37 cellular contexts compared by ENCODE assay signal in the genomic region with DNA sequence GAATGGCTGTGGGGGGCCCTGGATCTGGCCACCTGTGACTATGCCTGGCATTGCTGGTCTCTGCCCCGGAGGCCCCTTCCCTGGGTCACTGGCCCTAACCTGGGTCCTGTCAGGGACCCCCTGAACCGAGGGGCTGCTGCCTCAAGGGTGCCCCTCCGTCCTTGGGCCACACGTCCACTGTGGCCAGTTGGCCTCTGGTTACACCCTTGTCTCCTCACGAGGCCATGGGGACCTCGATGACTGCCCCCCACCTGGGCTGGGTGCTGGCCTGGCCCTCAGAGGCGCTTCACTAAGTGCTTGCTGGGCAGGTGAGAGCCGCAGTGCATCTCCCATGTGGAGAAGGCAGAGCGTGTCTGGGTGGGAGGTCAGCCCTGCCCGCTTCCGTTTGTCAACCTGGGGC. TPM values are rescaled to one million over a fixed set of nuclear protein-coding genes. Genes with fewer than 3 reads are reported as not detected.
"Had no signal": no experiment of that assay in that cellular context is flagged by ENCODE, and none has a peak within 500 bp of the region (broad histone marks: within the 10 kb centered on the region; RNA-seq: fewer than 3 reads in every experiment).

No MANE protein-coding gene starts in this region.

- H3K36me3 ChIP-seq: adrenal gland, brain microvascular endothelial cell, breast epithelium had no signal

- DNase-seq: activated B cell treated with CpG ODN at 0.5 μM for 24 hours; activated CD4-positive, alpha-beta memory T cell treated with anti-CD3 and anti-CD28 coated beads for 36 hours; activated CD4-positive, alpha-beta T cell treated with anti-CD3 and anti-CD28 coated beads for 4 hours; activated CD4-positive, alpha-beta T cell treated with anti-CD3 and anti-CD28 coated beads, Interleukin-2, amount 10 ng/mL, durations not matched to agents 24 days and 14 days; activated CD4-positive, alpha-beta T cell treated with anti-CD3 and anti-CD28 coated beads, Interleukin-2, amount 50 U/mL, for 1 hour; activated CD4-positive, alpha-beta T cell treated with anti-CD3 and anti-CD28 coated beads, Interleukin-2, amount 50 U/mL, for 4 hours; activated CD4-positive, CD25-positive, alpha-beta regulatory T cell treated with anti-CD3 and anti-CD28 coated beads, Interleukin-2, amount 50 U/mL, for 72 hours; activated CD8-positive, alpha-beta memory T cell treated with anti-CD3 and anti-CD28 coated beads, Interleukin-2, amount 50 U/mL, for 4 hours; activated CD8-positive, alpha-beta T cell treated with anti-CD3 and anti-CD28 coated beads for 36 hours; activated effector memory CD4-positive, alpha-beta T cell treated with anti-CD3 and anti-CD28 coated beads, Interleukin-2, amount 50 U/mL, for 16 hours; activated gamma-delta T cell treated with Interleukin-2 at 50 U/mL for 16 hours; activated naive CD4-positive, alpha-beta T cell; activated naive CD4-positive, alpha-beta T cell treated with anti-CD3 and anti-CD28 coated beads for 36 hours; activated naive CD4-positive, alpha-beta T cell treated with anti-CD3 and anti-CD28 coated beads, Interleukin-2, amount 50 U/mL, for 16 hours; activated naive CD8-positive, alpha-beta T cell treated with anti-CD3 and anti-CD28 coated beads for 36 hours; activated T-cell treated with anti-CD3 and anti-CD28 coated beads for 4 hours; activated T-cell treated with anti-CD3 and anti-CD28 coated beads, Interleukin-2, amount 50 U/mL, for 1 hour; activated T-cell treated with anti-CD3 and anti-CD28 coated beads, Interleukin-2, amount 50 U/mL, for 4 hours; activated T-cell treated with anti-CD3 and anti-CD28 coated beads, Interleukin-2, amount 50 U/mL, for 72 hours; adrenal gland; amniotic stem cell; aorta; body of pancreas; brain microvascular endothelial cell; central memory CD4-positive, alpha-beta T cell; T-helper 1 cell; T-helper 2 cell; T-helper 9 cell had no signal

- H3K27ac ChIP-seq: adrenal gland, body of pancreas, brain microvascular endothelial cell, breast epithelium, VCaP had no signal

- H3K9me3 ChIP-seq: adrenal gland had no signal

- ATAC-seq: activated CD8-positive, alpha-beta T cell treated with anti-CD3 and anti-CD28 coated beads for 36 hours; activated naive CD4-positive, alpha-beta T cell treated with anti-CD3 and anti-CD28 coated beads, Interleukin-2, amount 50 U/mL, for 72 hours; activated T-cell treated with anti-CD3 and anti-CD28 coated beads, Interleukin-2, amount 50 U/mL, for 4 hours; activated T-cell treated with anti-CD3 and anti-CD28 coated beads, Interleukin-2, amount 50 U/mL, for 72 hours; activated T-helper 17 cell treated with anti-CD3 and anti-CD28 coated beads, Interleukin-2, amount 50 U/mL, for 72 hours; body of pancreas had no signal

- H3K4me3 ChIP-seq: adrenal gland, body of pancreas, breast epithelium had no signal

- H3K4me1 ChIP-seq: adrenal gland, body of pancreas, breast epithelium had no signal

- FAIRE-seq: astrocyte, TTC549 had no signal

- H3K27me3 ChIP-seq: body of pancreas, brain microvascular endothelial cell had no signal

RNA-seq across cellular contexts. Expression of gene FGF19, which starts 27.3 kb away (rescaled TPM):
- total RNA-seq: activated B cell treated with CpG ODN at 0.5 μM for 24 hours; activated CD4-positive, alpha-beta memory T cell treated with anti-CD3 and anti-CD28 coated beads for 36 hours; activated CD4-positive, alpha-beta T cell treated with anti-CD3 and anti-CD28 coated beads, Interleukin-2, amount 10 ng/mL, durations not matched to agents 24 days and 14 days; activated CD8-positive, alpha-beta memory T cell treated with anti-CD3 and anti-CD28 coated beads for 36 hours; activated CD8-positive, alpha-beta T cell treated with anti-CD3 and anti-CD28 coated beads for 36 hours; activated naive CD8-positive, alpha-beta T cell treated with anti-CD3 and anti-CD28 coated beads for 36 hours; activated T-cell treated with anti-CD3 and anti-CD28 coated beads, Interleukin-2, amount 50 U/mL, for 4 hours; activated T-helper 1 cell treated with anti-CD3 and anti-CD28 coated beads, Interleukin-12 subunit alpha, Interleukin-12 subunit beta, Interleukin-2, Interleukin-4 antibody, amounts not matched to agents 30 ng/mL and 10 ng/mL and 1 ng/mL, durations not matched to agents 14 hours and 24 hours and 36 hours; activated T-helper 17 cell treated with anti-CD3 and anti-CD28 coated beads, Interleukin-2, amount 50 U/mL, for 72 hours; adrenal gland; aorta; astrocyte; body of pancreas; breast epithelium; cardiac septum had no signal
- polyA plus RNA-seq: adrenal gland, aorta had no signal

RNA-seq across cellular contexts. Expression of gene FGF4, which starts 44.0 kb away (rescaled TPM):
- total RNA-seq: activated B cell treated with CpG ODN at 0.5 μM for 24 hours; activated CD4-positive, alpha-beta memory T cell treated with anti-CD3 and anti-CD28 coated beads for 36 hours; activated CD4-positive, alpha-beta T cell treated with anti-CD3 and anti-CD28 coated beads, Interleukin-2, amount 10 ng/mL, durations not matched to agents 24 days and 14 days; activated CD8-positive, alpha-beta memory T cell treated with anti-CD3 and anti-CD28 coated beads for 36 hours; activated CD8-positive, alpha-beta T cell treated with anti-CD3 and anti-CD28 coated beads for 36 hours; activated naive CD4-positive, alpha-beta T cell treated with anti-CD3 and anti-CD28 coated beads for 36 hours; activated naive CD4-positive, alpha-beta T cell treated with anti-CD3 and anti-CD28 coated beads, Interleukin-2, amount 50 U/mL, for 72 hours; activated naive CD8-positive, alpha-beta T cell treated with anti-CD3 and anti-CD28 coated beads for 36 hours; activated T-cell treated with anti-CD3 and anti-CD28 coated beads, Interleukin-2, amount 50 U/mL, for 4 hours; activated T-cell treated with anti-CD3 and anti-CD28 coated beads, Interleukin-2, amount 50 U/mL, for 72 hours; activated T-helper 1 cell treated with anti-CD3 and anti-CD28 coated beads, Interleukin-12 subunit alpha, Interleukin-12 subunit beta, Interleukin-2, Interleukin-4 antibody, amounts not matched to agents 30 ng/mL and 10 ng/mL and 1 ng/mL, durations not matched to agents 14 hours and 24 hours and 36 hours; activated T-helper 17 cell treated with anti-CD3 and anti-CD28 coated beads, Interleukin-2, amount 50 U/mL, for 72 hours; adrenal gland; aorta; astrocyte; body of pancreas; breast epithelium; cardiac septum had no signal
- polyA plus RNA-seq: adrenal gland had no signal
